Comparison of ENCODE assay signal across 31 cellular contexts in genomic region chr18:76985951-76986236, GRCh38.
DNase-seq lines count a peak whose midpoint lies in the region; ATAC-seq and TF ChIP-seq lines count a peak whose summit lies in the region.
"Had no signal": no experiment of that assay in that cellular context is flagged by ENCODE, and none has a peak within 500 bp of the region (broad histone marks: within the 10 kb centered on the region; RNA-seq: fewer than 3 reads in every experiment).

No MANE protein-coding gene starts in this region.

- CTCF ChIA-PET in PC-9 (lab: Charles Lee) (no interaction called here), PC-3 (lab: Charles Lee) (no interaction called here)

- H3K4me1 ChIP-seq in PC-9 (replicated peaks; ENCODE audit: insufficient read depth) (no peaks in the 10 kb centered on the region), PC-3 (ENCODE audit: insufficient read depth, low read length) (peaks cover 5% of the 10 kb centered on the region)
- H3K4me1 ChIP-seq: BE2C, HAP-1 had no signal

- no peaks in the 10 kb centered on the region for H3K36me3 Mint-ChIP-seq in neural crest cell (ENCODE audit: low read depth)
- H3K36me3 Mint-ChIP-seq: CD8-positive, alpha-beta memory T cell had no signal

- no peaks in the 10 kb centered on the region for H3F3A ChIP-seq in PC-9 (ENCODE audit: insufficient read depth, low read depth)
- no peaks in the 10 kb centered on the region for H3F3A ChIP-seq in PC-3 (ENCODE audit: low read length, unreplicated experiment)

- no peak overlapping the region for H2AFZ ChIP-seq in PC-9
- no peak overlapping the region for H2AFZ ChIP-seq in PC-3 (ENCODE audit: low read length)
- H2AFZ ChIP-seq: GM23338 had no signal

- H3K9me3 ChIP-seq in PC-9 (ENCODE audit: insufficient read depth, low read depth) (no peaks in the 10 kb centered on the region), PC-3 (ENCODE audit: low read length) (no peaks in the 10 kb centered on the region)
- H3K9me3 ChIP-seq: BE2C, HAP-1, Peyer's patch had no signal

- H3K79me2 ChIP-seq in PC-9 (ENCODE audit: low read depth) (no peaks in the 10 kb centered on the region), PC-3 (ENCODE audit: low read length) (no peaks in the 10 kb centered on the region)

- peak overlapping the region; percentile 82 for H3K27ac Mint-ChIP-seq in neural crest cell (ENCODE audit: unreplicated experiment)
- H3K27ac Mint-ChIP-seq: GM23338, HFFc6 had no signal

- H3K9me2 ChIP-seq in PC-9 (ENCODE audit: insufficient read depth), result no peaks in the 10 kb centered on the region
- no peaks in the 10 kb centered on the region for H3K9me2 ChIP-seq in PC-3 (replicated peaks; ENCODE audit: low read length)

- H3K4me1 Mint-ChIP-seq in neural crest cell, result peaks cover 12% of the 10 kb centered on the region

- no peak overlapping the region for H3K9ac ChIP-seq in PC-3 (ENCODE audit: low read length)

- no peaks in the 10 kb centered on the region for H4K20me1 ChIP-seq in PC-9 (ENCODE audit: insufficient read depth)
- no peaks in the 10 kb centered on the region for H4K20me1 ChIP-seq in PC-3 (ENCODE audit: low read length)

- no peak overlapping the region for H3K4me3 Mint-ChIP-seq in neural crest cell
- H3K4me3 Mint-ChIP-seq: CD14-positive monocyte; CD8-positive, alpha-beta memory T cell; GM23338; HFFc6 had no signal

- H3K27me3 ChIP-seq in PC-9 (ENCODE audit: insufficient read depth, low read depth) (no peaks in the 10 kb centered on the region), PC-3 (ENCODE audit: low read length) (no peaks in the 10 kb centered on the region)
- H3K27me3 ChIP-seq: BE2C, Peyer's patch had no signal

- no TSS peak for BruUV-seq in PC-9 (replicated peaks; lab: Mats Ljungman, UMichigan)
- no TSS peak for BruUV-seq in PC-3 (replicated peaks; lab: Mats Ljungman, UMichigan)

- POLR2A ChIA-PET in PC-9 (lab: Charles Lee; ENCODE audit: unreplicated experiment) (no interaction called here), PC-3 (lab: Charles Lee; ENCODE audit: unreplicated experiment) (no interaction called here)

- ATAC-seq in PC-3, result no peak
- no peak for ATAC-seq in GM21529 (IDR thresholded peaks at IDR 0.05; ENCODE audit: unreplicated experiment)
- ATAC-seq: GM12878, GM23338, HepG2 had no signal

- intact Hi-C loops in PC-9 (cut with micrococcal nuclease; ENCODE audit: unreplicated experiment), result no loop called here
- intact Hi-C loops in PC-3 (cut with micrococcal nuclease), result no loop called here

- TF ChIP-seq CTCF in neural crest cell (conservative IDR thresholded peaks at IDR 0.05), result no peak
- TF ChIP-seq CTCF in PC-9 (conservative IDR thresholded peaks at IDR 0.05), result no peak
- no peak for TF ChIP-seq CTCF in PC-3 (conservative IDR thresholded peaks at IDR 0.05; ENCODE audit: low read depth, low read length)

- H3K9me3 Mint-ChIP-seq in neural crest cell, result no peaks in the 10 kb centered on the region
- H3K9me3 Mint-ChIP-seq: CD8-positive, alpha-beta memory T cell; GM23338; HFFc6 had no signal

- peak; percentile 7 to 15 for DNase-seq in activated T-cell treated with anti-CD3 and anti-CD28 coated beads, Interleukin-2, amount 50 U/mL, for 48 hours
- DNase-seq in activated T-cell treated with anti-CD3 and anti-CD28 coated beads for 4 hours (no peak), neural crest cell (ENCODE audit: low read depth, low spot score) (no peak), PC-9 (no peak), PC-3 (no peak)
- DNase-seq: 8988T; ACHN; BE2C; CD8-positive, alpha-beta memory T cell; DMS 273 treated with DMSO at 0.1 percent for 48 hours; DMS79; EL; GDM1; HFFc6; Kasumi-1; NCI-H1092 treated with DMSO at 0.1 percent for 48 hours; NCI-H1436; NCI-H187; NCI-H2081 treated with DMSO at 0.1 percent for 48 hours; NCI-H2171; NCI-H226; NCI-H510A; NCI-H69 had no signal

- H3K27me3 Mint-ChIP-seq in neural crest cell (ENCODE audit: low read depth), result peaks cover 2% of the 10 kb centered on the region
- H3K27me3 Mint-ChIP-seq: CD8-positive, alpha-beta memory T cell had no signal

- no peaks in the 10 kb centered on the region for H3K36me3 ChIP-seq in PC-9 (ENCODE audit: low read depth)
- no peaks in the 10 kb centered on the region for H3K36me3 ChIP-seq in PC-3 (ENCODE audit: low read depth, low read length)
- H3K36me3 ChIP-seq: BE2C, HAP-1, Peyer's patch had no signal

- H3K4me3 ChIP-seq in PC-9, result no peak overlapping the region
- H3K4me3 ChIP-seq in PC-3 (ENCODE audit: low read length), result no peak overlapping the region
- H3K4me3 ChIP-seq: GM12878, GM23338, HAP-1, Peyer's patch had no signal

- H3K4me2 ChIP-seq in PC-9 (no peak overlapping the region), PC-3 (ENCODE audit: low read length) (no peak overlapping the region)
- H3K4me2 ChIP-seq: GM23338 had no signal

- H3K27ac ChIP-seq in temporal lobe (ENCODE audit: low read depth, low read length) (peak overlapping the region; percentile 10), PC-9 (no peak overlapping the region), PC-3 (ENCODE audit: low read length) (no peak overlapping the region)
- H3K27ac ChIP-seq: Peyer's patch had no signal

Comparison
In these comparisons a context has a peak if more than half of its experiments do, and no peak if none do; other contexts are left out.
1. DNase-seq: peak in activated T-cell treated with anti-CD3 and anti-CD28 coated beads, Interleukin-2, amount 50 U/mL, for 48 hours (2 of 2); none in activated T-cell treated with anti-CD3 and anti-CD28 coated beads for 4 hours (single experiment), neural crest cell (single experiment), PC-9 (0 of 2) and PC-3 (single experiment).